8 cellular contexts compared by ENCODE assay signal in the genomic region with DNA sequence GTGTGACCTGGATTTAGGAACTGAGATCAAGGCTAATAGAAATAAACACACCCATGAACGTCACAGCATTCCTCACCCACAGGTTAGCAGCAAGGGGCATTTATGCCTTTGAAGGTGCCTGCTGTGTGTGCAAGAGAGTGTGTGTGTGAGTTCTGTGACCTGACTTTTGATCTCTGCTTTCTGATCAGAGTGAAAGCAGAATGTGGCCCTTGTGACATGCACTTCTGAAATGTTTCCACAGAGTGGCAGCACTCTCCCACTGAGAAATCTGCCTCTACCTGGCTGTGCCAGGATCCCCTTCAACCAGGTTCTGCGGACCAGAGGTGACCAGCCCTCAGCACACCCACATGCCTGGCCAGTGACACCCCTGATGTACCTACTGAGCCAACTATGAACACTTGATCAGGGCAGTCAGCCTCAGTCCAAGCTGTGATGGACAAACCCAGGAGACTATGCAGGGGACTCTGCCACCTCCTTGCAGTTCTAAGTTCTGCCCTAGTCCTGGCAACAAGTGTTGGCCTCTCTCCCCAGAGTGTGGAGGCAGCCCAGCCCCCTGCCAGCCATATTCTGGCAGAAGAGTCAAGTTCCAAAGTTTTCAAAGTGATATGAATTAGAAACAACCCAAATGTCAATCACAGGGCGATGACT. TPM values are rescaled to one million over a fixed set of nuclear protein-coding genes. Genes with fewer than 3 reads are reported as not detected.
A peak's percentile ranks its signal among the peaks of the same experiment; 100 is the strongest.
DNase-seq lines count a peak whose midpoint lies in the region; ATAC-seq, FAIRE-seq and TF ChIP-seq lines count a peak whose summit lies in the region.

No MANE protein-coding gene starts in this region.

- no peaks in the 10 kb centered on the region for H3K36me3 ChIP-seq in breast epithelium
- H3K36me3 ChIP-seq in liver (ENCODE audit: control insufficient read depth in 4 of 4, insufficient read depth in 3 of 4, low read depth in 1 of 4, low read length in 3 of 4) = no peaks in the 10 kb centered on the region

- H3K27ac ChIP-seq in breast epithelium (no peak overlapping the region), liver (ENCODE audit: low read depth in 1 of 2, low read length in 2 of 2) (no peak overlapping the region)

- H3K27me3 ChIP-seq in breast epithelium (peaks cover 0 to 4% of the 10 kb centered on the region in 2 donors), liver (ENCODE audit: control insufficient read depth in 4 of 4, insufficient read depth in 4 of 4, low read length in 3 of 4) (no peaks in the 10 kb centered on the region)

- peak in 2 of 3 donors; percentile 36 to 49 for TF ChIP-seq CTCF in breast epithelium (IDR thresholded peaks at IDR 0.05)
- peak; percentile 80 for TF ChIP-seq CTCF in liver (IDR thresholded peaks at IDR 0.05; ENCODE audit: low read depth, low read length, missing input control)
- no peak for TF ChIP-seq CTCF in omental fat pad (IDR thresholded peaks at IDR 0.05)

- peak; percentile 49 for ATAC-seq in HG03139 (IDR thresholded peaks at IDR 0.05; ENCODE audit: unreplicated experiment)
- ATAC-seq in omental fat pad (ENCODE audit: low FRiP score) = no peak

- TF ChIP-seq POLR2A in GM12892 (IDR thresholded peaks at IDR 0.05; ENCODE audit: low read depth, low read length) (no peak), breast epithelium (IDR thresholded peaks at IDR 0.05) (no peak)

- TF ChIP-seq RAD21 in liver (IDR thresholded peaks at IDR 0.05) = peak; percentile 90 to 95

- 32% methylated on average over 3 of the region's 3 CpGs for WGBS in liver

- H3K9me3 ChIP-seq in breast epithelium (no peaks in the 10 kb centered on the region), liver (ENCODE audit: control insufficient read depth in 4 of 4, low read length in 3 of 4) (no peaks in the 10 kb centered on the region)

- intact Hi-C loops in breast epithelium (cut with DNase I; ENCODE audit: low total_unique reads) = loop anchor here (10.0 kb wide), 1 partner anchor 191 kb away; no protein-coding TSS in a partner anchor

- H3K4me1 ChIP-seq in breast epithelium (no peaks in the 10 kb centered on the region), liver (ENCODE audit: control insufficient read depth in 4 of 4, insufficient read depth in 4 of 4, low read length in 3 of 4) (peaks cover 0 to 4% (median 1%) of the 10 kb centered on the region in 4 donors)

- H3K9ac ChIP-seq in liver (ENCODE audit: low read depth in 1 of 2, low read length in 2 of 2) = no peak overlapping the region

- no peak overlapping the region for H3K4me3 ChIP-seq in breast epithelium
- no peak overlapping the region for H3K4me3 ChIP-seq in liver (ENCODE audit: low read depth in 1 of 3, low read length in 3 of 3)

- DNase-seq in AML-193 (lab: John Stamatoyannopoulos, UW) (peak; percentile 7 to 13), GM12892 (ENCODE audit: insufficient read length) (peak; percentile 13), NOMO-1 treated with DMSO at 0.1 percent for 48 hours (lab: John Stamatoyannopoulos, UW; ENCODE audit: unreplicated experiment) (peak; percentile 34), breast epithelium (ENCODE audit: low spot score in 2 of 2) (no peak), omental fat pad (ENCODE audit: low spot score) (no peak), KG1 (lab: John Stamatoyannopoulos, UW) (no peak)

- FAIRE-seq in GM12892 (lab: Jason Lieb, UNC) = peak; percentile 87

TF ChIP-seq in liver, 16 proteins besides CTCF, POLR2A, EP300 and RAD21:
- TF ChIP-seq NR2F2 (IDR thresholded peaks at IDR 0.05) (peak; percentile 31), SP1 (IDR thresholded peaks at IDR 0.05) (peak; percentile 28), HNF4A (conservative IDR thresholded peaks at IDR 0.05) (peak; percentile 61 to 73), HNF4G (IDR thresholded peaks at IDR 0.05) (no peak), RXRA (IDR thresholded peaks at IDR 0.05) (peak; percentile 54 to 56), EGR1 (IDR thresholded peaks at IDR 0.05; ENCODE audit: low read depth in 2 of 2) (no peak)

RNA-seq across cellular contexts. Expression of a gene that starts 41.0 kb away (rescaled TPM):
- not detected for polyA plus RNA-seq in GM12892 (2012; ENCODE audit: missing spikeins)
- total RNA-seq in breast epithelium (under 1 TPM in 1 of 3 donors, not detected in 2; 0.16 TPM), liver (under 1 TPM in 1 of 2 donors, not detected in 1; 0.42 TPM), omental fat pad (1 to 10 TPM in 2 of 4 donors, under 1 TPM in 2; 0.63 to 7.9 (median 0.99) TPM)
- under 1 TPM; 0.12 to 0.44 TPM for polyA plus RNA-seq in liver

RNA-seq across cellular contexts. Expression of a gene that starts 47.4 kb away (rescaled TPM):
- not detected for polyA plus RNA-seq in GM12892 (2012; ENCODE audit: missing spikeins)
- total RNA-seq in breast epithelium (1 to 10 TPM in 1 of 3 donors, not detected in 2; 1.3 TPM), liver (under 1 TPM; 0.05 to 0.17 TPM), omental fat pad (1 to 10 TPM in 1 of 4 donors, not detected in 3; 2.0 TPM)
- not detected for polyA plus RNA-seq in liver

Comparison
In these comparisons a context has a peak if more than half of its experiments do, and no peak if none do; other contexts are left out.
1. DNase-seq: peak in AML-193 (2 of 2), GM12892 (single experiment) and NOMO-1 treated with DMSO at 0.1 percent for 48 hours (single experiment); none in breast epithelium (0 of 2), omental fat pad (single experiment) and KG1 (single experiment).
2. CTCF ChIP-seq: peak in breast epithelium (2 of 3) and liver (single experiment); none in omental fat pad (0 of 3).